23 cellular contexts compared by ENCODE assay signal in genomic region chr5:30287890-30288289, GRCh38.
"Had no signal": no experiment of that assay in that cellular context is flagged by ENCODE, and none has a peak within 500 bp of the region (broad histone marks: within the 10 kb centered on the region; RNA-seq: fewer than 3 reads in every experiment).

No MANE protein-coding gene starts in this region.

- H3K27ac ChIP-seq: epithelial cell of prostate, esophagus muscularis mucosa, gastroesophageal sphincter, left ventricle myocardium inferior, lower lobe of right lung, neural progenitor cell, ovary, right atrium auricular region, thoracic aorta, transverse colon had no signal

- FAIRE-seq: keratinocyte had no signal

- H3K4me1 Mint-ChIP-seq: memory B cell; mesothelial cell of epicardium; neural progenitor cell; stimulated activated memory B cell treated with anti-CD40 and anti-IgM and Interleukin-4, amounts not matched to agents 10 μg/mL and 1 μg/mL and 100 μg/mL, for 72 hours; stimulated activated naive CD8-positive, alpha-beta T cell treated with anti-CD3 and anti-CD28 coated beads, Interleukin-15, amount 100 ng/mL, for 72 hours had no signal

- H3K36me3 ChIP-seq: esophagus muscularis mucosa, gastroesophageal sphincter, left ventricle myocardium inferior, lower lobe of right lung, neural progenitor cell, ovary, right atrium auricular region, thoracic aorta, transverse colon had no signal

- H3K27ac Mint-ChIP-seq: dendritic cell treated with granulocyte-macrophage colony-stimulating factor and Interleukin-4, amounts not matched to agents 40 ng/mL and 50 ng/mL, for 4 days; effector memory CD8-positive, alpha-beta T cell; memory B cell; mesothelial cell of epicardium; natural killer cell treated with Interleukin-12 subunit alpha and Interleukin-12 subunit beta and Interleukin-15 and Interleukin-18, amount 100 ng/mL, for 72 hours; neural progenitor cell; stimulated activated memory B cell treated with anti-CD40 and anti-IgM and Interleukin-4, amounts not matched to agents 10 μg/mL and 1 μg/mL and 100 μg/mL, for 72 hours; stimulated activated naive CD8-positive, alpha-beta T cell treated with anti-CD3 and anti-CD28 coated beads, Interleukin-15, amount 100 ng/mL, for 72 hours had no signal

- H3K36me3 Mint-ChIP-seq: memory B cell; mesothelial cell of epicardium; neural progenitor cell; stimulated activated memory B cell treated with anti-CD40 and anti-IgM and Interleukin-4, amounts not matched to agents 10 μg/mL and 1 μg/mL and 100 μg/mL, for 72 hours had no signal

- H3K27me3 Mint-ChIP-seq: dendritic cell treated with granulocyte-macrophage colony-stimulating factor and Interleukin-4, amounts not matched to agents 40 ng/mL and 50 ng/mL, for 4 days; effector memory CD8-positive, alpha-beta T cell; memory B cell; natural killer cell treated with Interleukin-12 subunit alpha and Interleukin-12 subunit beta and Interleukin-15 and Interleukin-18, amount 100 ng/mL, for 72 hours; stimulated activated memory B cell treated with anti-CD40 and anti-IgM and Interleukin-4, amounts not matched to agents 10 μg/mL and 1 μg/mL and 100 μg/mL, for 72 hours; stimulated activated naive CD8-positive, alpha-beta T cell treated with anti-CD3 and anti-CD28 coated beads, Interleukin-15, amount 100 ng/mL, for 72 hours had no signal

- H3K4me2 ChIP-seq: neural progenitor cell, smooth muscle cell had no signal

- H3K4me1 ChIP-seq: esophagus muscularis mucosa, gastroesophageal sphincter, left ventricle myocardium inferior, lower lobe of right lung, neural progenitor cell, right atrium auricular region, transverse colon had no signal

- H3K27me3 ChIP-seq: esophagus muscularis mucosa, gastroesophageal sphincter, neural progenitor cell, ovary, right atrium auricular region, transverse colon had no signal

- H3K4me3 Mint-ChIP-seq: dendritic cell treated with granulocyte-macrophage colony-stimulating factor and Interleukin-4, amounts not matched to agents 40 ng/mL and 50 ng/mL, for 4 days; effector memory CD8-positive, alpha-beta T cell; memory B cell; mesothelial cell of epicardium; natural killer cell treated with Interleukin-12 subunit alpha and Interleukin-12 subunit beta and Interleukin-15 and Interleukin-18, amount 100 ng/mL, for 72 hours; neural progenitor cell; stimulated activated memory B cell treated with anti-CD40 and anti-IgM and Interleukin-4, amounts not matched to agents 10 μg/mL and 1 μg/mL and 100 μg/mL, for 72 hours; stimulated activated naive CD8-positive, alpha-beta T cell treated with anti-CD3 and anti-CD28 coated beads, Interleukin-15, amount 100 ng/mL, for 72 hours had no signal

- H2AFZ ChIP-seq: neural progenitor cell had no signal

- ATAC-seq: effector memory CD8-positive, alpha-beta T cell; gastroesophageal sphincter; left cardiac atrium; lower lobe of right lung; natural killer cell treated with Interleukin-12 subunit alpha and Interleukin-12 subunit beta and Interleukin-15 and Interleukin-18, amount 100 ng/mL, for 72 hours; stimulated activated memory B cell treated with anti-CD40 and anti-IgM and Interleukin-4, amounts not matched to agents 10 μg/mL and 1 μg/mL and 100 μg/mL, for 72 hours; stimulated activated naive CD8-positive, alpha-beta T cell treated with anti-CD3 and anti-CD28 coated beads, Interleukin-15, amount 100 ng/mL, for 72 hours had no signal

- H3K9ac ChIP-seq: neural progenitor cell had no signal

- H3K4me3 ChIP-seq: esophagus muscularis mucosa, gastroesophageal sphincter, left ventricle myocardium inferior, lower lobe of right lung, neural progenitor cell, ovary, right atrium auricular region, smooth muscle cell, thoracic aorta, transverse colon had no signal

- DNase-seq: effector memory CD8-positive, alpha-beta T cell; glutamatergic neuron; left cardiac atrium; left ventricle myocardium inferior; lower lobe of right lung; nucleus accumbens; ovary; stimulated activated CD4-positive, alpha-beta T cell treated with anti-CD3 and anti-CD28 coated beads, Interleukin-4, amount 100 ng/mL, for 24 hours; stimulated activated naive CD8-positive, alpha-beta T cell treated with anti-CD3 and anti-CD28 coated beads, Interleukin-15, amount 100 ng/mL, for 72 hours; transverse colon had no signal
